13 cellular contexts compared by ENCODE assay signal in genomic region chr7:41148521-41148951, GRCh38.
DNase-seq lines count a peak whose midpoint lies in the region; ATAC-seq and TF ChIP-seq lines count a peak whose summit lies in the region.
"Had no signal": no experiment of that assay in that cellular context is flagged by ENCODE, and none has a peak within 500 bp of the region (broad histone marks: within the 10 kb centered on the region; RNA-seq: fewer than 3 reads in every experiment).

No MANE protein-coding gene starts in this region.

- TF ChIP-seq POLR2A in thyroid gland (IDR thresholded peaks at IDR 0.05): no peak

- H3K27ac ChIP-seq in thyroid gland: no peak overlapping the region
- H3K27ac ChIP-seq: heart left ventricle, stomach had no signal

- 70 to 76% methylated on average over 1 of the region's 1 CpG for WGBS in thyroid gland, 2 donors

- peak; percentile 96 for DNase-seq in AG09309 (ENCODE audit: low read depth)
- DNase-seq in HT1080 (ENCODE audit: low read depth): peak; percentile 93
- peak; percentile 18 for DNase-seq in amniotic stem cell (lab: John Stamatoyannopoulos, UW)
- peak; percentile 44 for DNase-seq in hepatic stellate cell (ENCODE audit: low spot score)
- no peak for DNase-seq in thyroid gland
- DNase-seq in DMS79 (lab: John Stamatoyannopoulos, UW): no peak
- DNase-seq: activated CD4-positive, alpha-beta memory T cell treated with anti-CD3 and anti-CD28 coated beads, Interleukin-2, amount 10 ng/mL, durations not matched to agents 7 days and 5 days; aorta; CD4-positive, CD25-positive, alpha-beta regulatory T cell; heart left ventricle; stomach had no signal

- TF ChIP-seq CTCF in AG09309 (IDR thresholded peaks at IDR 0.05; ENCODE audit: control insufficient read depth, insufficient read depth, low read depth, low read length, missing control alignments) (no peak), thyroid gland (IDR thresholded peaks at IDR 0.05) (no peak)

- no peaks in the 10 kb centered on the region for H3K27me3 ChIP-seq in thyroid gland
- H3K27me3 ChIP-seq: heart left ventricle, stomach had no signal

- no peaks in the 10 kb centered on the region for H3K9me3 ChIP-seq in thyroid gland
- H3K9me3 ChIP-seq: heart left ventricle had no signal

- no peaks in the 10 kb centered on the region for H3K4me1 ChIP-seq in thyroid gland
- H3K4me1 ChIP-seq: heart left ventricle, stomach had no signal

- H3K4me3 ChIP-seq in AG09309 (ENCODE audit: control insufficient read depth, low read depth, low read length) (no peak overlapping the region), thyroid gland (replicated peaks in 1 of 3) (no peak overlapping the region)
- H3K4me3 ChIP-seq: heart left ventricle, stomach had no signal

- no peaks in the 10 kb centered on the region for H3K36me3 ChIP-seq in thyroid gland
- H3K36me3 ChIP-seq: heart left ventricle, stomach had no signal

- intact Hi-C loops in thyroid gland (cut with DNase I): no loop called here

- ATAC-seq in GM19035 (IDR thresholded peaks at IDR 0.05; ENCODE audit: unreplicated experiment): no peak
- no peak for ATAC-seq in HG02678 (IDR thresholded peaks at IDR 0.05; ENCODE audit: unreplicated experiment)
- ATAC-seq: heart left ventricle had no signal

Comparison
In these comparisons a context has a peak if more than half of its experiments do, and no peak if none do; other contexts are left out.
1. DNase-seq: peak in AG09309 (single experiment), HT1080 (single experiment), amniotic stem cell (single experiment) and hepatic stellate cell (single experiment); none in thyroid gland (0 of 2) and DMS79 (single experiment).